ENCODE assay signal across 8 cellular contexts in the genomic region with DNA sequence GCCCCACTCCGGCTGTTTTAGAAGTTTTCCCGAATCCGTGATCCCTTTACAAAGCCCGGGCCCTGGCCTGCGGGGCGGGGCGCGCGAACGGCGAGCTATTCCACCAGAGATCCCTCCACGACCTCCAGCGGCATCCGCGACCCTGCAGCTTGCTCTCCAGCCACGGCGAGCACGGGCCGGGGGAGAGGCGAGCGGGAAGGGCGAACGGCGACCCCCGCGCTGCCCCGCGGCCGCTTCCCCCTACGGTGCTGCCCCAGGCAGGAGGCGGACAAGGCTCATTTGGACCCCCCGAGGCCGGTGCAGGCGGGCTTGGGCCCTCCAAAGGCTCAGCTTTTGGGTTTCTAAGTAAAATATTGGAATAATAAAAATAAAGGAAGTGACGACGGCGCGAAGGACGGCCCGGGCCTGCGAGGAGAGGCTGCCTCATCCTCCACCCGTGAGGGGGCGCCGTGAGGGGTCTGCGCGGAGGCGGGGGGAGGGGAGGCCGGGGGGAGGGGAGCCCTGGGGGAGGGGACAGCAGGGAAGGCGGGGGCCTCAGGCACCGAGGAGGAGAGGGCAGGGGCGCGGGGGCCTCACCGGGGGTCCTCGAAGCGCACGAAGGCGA. TPM values are rescaled to one million over a fixed set of nuclear protein-coding genes. Genes with fewer than 3 reads are reported as not detected.
DNase-seq lines count a peak whose midpoint lies in the region; ATAC-seq and TF ChIP-seq lines count a peak whose summit lies in the region.

No MANE protein-coding gene starts in this region.

- H3K4me1 ChIP-seq in HAP-1 (peaks cover 22% of the 10 kb centered on the region), rectal smooth muscle tissue (ENCODE audit: control insufficient read depth, insufficient read depth, low read length) (peaks cover 5% of the 10 kb centered on the region)

- H3K27ac ChIP-seq in rectal smooth muscle tissue (ENCODE audit: low read depth, low read length) = peak overlapping the region; percentile 92

- POLR2A ChIA-PET in activated naive CD8-positive, alpha-beta T cell treated with anti-CD3 and anti-CD28 coated beads, Interleukin-2, amount 10 ng/mL, durations not matched to agents 7 days and 5 days (lab: Charles Lee) = interaction anchor here (0.6 to 2.2 kb wide), 15 partner anchors 10 to 769 kb away, joined by 3 to 21 read pairs (median 4); a partner anchor contains a TSS

- DNase-seq in HAP-1 (ENCODE audit: low spot score in 2 of 2) (peak in 1 of 2 experiments; percentile 47), NCI-H2171 (lab: John Stamatoyannopoulos, UW) (peak; percentile 55), left ventricle myocardium superior (peak; percentile 63), NCI-H1694 (lab: John Stamatoyannopoulos, UW) (no peak), NCI-H2196 treated with DMSO at 0.1 percent for 48 hours (lab: John Stamatoyannopoulos, UW; ENCODE audit: unreplicated experiment) (no peak)
- DNase-seq in activated naive CD8-positive, alpha-beta T cell treated with anti-CD3 and anti-CD28 coated beads, Interleukin-2, amount 10 ng/mL, durations not matched to agents 7 days and 5 days = peak; percentile 61

- in situ Hi-C loops in HAP-1 (cut with MboI; ENCODE audit: low sequenced_read_pairs) = no loop called here

- H3K4me1 Mint-ChIP-seq in activated naive CD8-positive, alpha-beta T cell treated with anti-CD3 and anti-CD28 coated beads, Interleukin-2, amount 10 ng/mL, durations not matched to agents 7 days and 5 days = peaks cover 28% of the 10 kb centered on the region

- peak overlapping the region; percentile 86 for H3K27ac Mint-ChIP-seq in activated naive CD8-positive, alpha-beta T cell treated with anti-CD3 and anti-CD28 coated beads, Interleukin-2, amount 10 ng/mL, durations not matched to agents 7 days and 5 days

- H3K4me3 ChIP-seq in HAP-1 (peak overlapping the region; percentile 79), rectal smooth muscle tissue (ENCODE audit: low read length) (peak overlapping the region; percentile 81)

- intact Hi-C loops in left ventricle myocardium superior (cut with micrococcal nuclease) = no loop called here

- H3K9me3 Mint-ChIP-seq in activated naive CD8-positive, alpha-beta T cell treated with anti-CD3 and anti-CD28 coated beads, Interleukin-2, amount 10 ng/mL, durations not matched to agents 7 days and 5 days = no peaks in the 10 kb centered on the region

- H3K4me3 Mint-ChIP-seq in activated naive CD8-positive, alpha-beta T cell treated with anti-CD3 and anti-CD28 coated beads, Interleukin-2, amount 10 ng/mL, durations not matched to agents 7 days and 5 days = peak overlapping the region; percentile 97

- TF ChIP-seq CTCF in GM12872 (IDR thresholded peaks at IDR 0.05; ENCODE audit: insufficient read depth, low read depth, low read length) = 0 out of 3 replicates have a peak, but pooled peaks have one; percentile 29

- H3K9me3 ChIP-seq in HAP-1 = no peaks in the 10 kb centered on the region

- peak; percentile 24 for ATAC-seq in activated naive CD8-positive, alpha-beta T cell treated with anti-CD3 and anti-CD28 coated beads, Interleukin-2, amount 10 ng/mL, durations not matched to agents 7 days and 5 days (ENCODE audit: low read depth)
- ATAC-seq in left ventricle myocardium superior = peak; percentile 47

- peaks cover 15% of the 10 kb centered on the region for H3K36me3 Mint-ChIP-seq in activated naive CD8-positive, alpha-beta T cell treated with anti-CD3 and anti-CD28 coated beads, Interleukin-2, amount 10 ng/mL, durations not matched to agents 7 days and 5 days

- no peaks in the 10 kb centered on the region for H3K27me3 Mint-ChIP-seq in activated naive CD8-positive, alpha-beta T cell treated with anti-CD3 and anti-CD28 coated beads, Interleukin-2, amount 10 ng/mL, durations not matched to agents 7 days and 5 days

- H3K36me3 ChIP-seq in HAP-1 (replicated peaks) (peaks cover 29% of the 10 kb centered on the region), rectal smooth muscle tissue (ENCODE audit: control insufficient read depth, insufficient read depth, low read length) (peaks cover 11% of the 10 kb centered on the region)

- peak overlapping the region; percentile 75 for H3K9ac ChIP-seq in rectal smooth muscle tissue (ENCODE audit: low read length)

- H3K27me3 ChIP-seq in HAP-1 (ENCODE audit: low read depth) = no peaks in the 10 kb centered on the region
- no peaks in the 10 kb centered on the region for H3K27me3 ChIP-seq in rectal smooth muscle tissue (ENCODE audit: control insufficient read depth, insufficient read depth, low read length)

RNA-seq across cellular contexts. Expression of a gene that starts 0.6 kb away (rescaled TPM):
- total RNA-seq in activated naive CD8-positive, alpha-beta T cell treated with anti-CD3 and anti-CD28 coated beads, Interleukin-2, amount 10 ng/mL, durations not matched to agents 7 days and 5 days = 100 to 1,000 TPM; 164 to 166 TPM
- 38.9 TPM for total RNA-seq in left ventricle myocardium superior

RNA-seq across cellular contexts. Expression of a gene that starts 22.7 kb away (rescaled TPM):
- total RNA-seq in activated naive CD8-positive, alpha-beta T cell treated with anti-CD3 and anti-CD28 coated beads, Interleukin-2, amount 10 ng/mL, durations not matched to agents 7 days and 5 days = 10 to 100 TPM; 26.4 to 31.3 TPM
- 13.1 TPM for total RNA-seq in left ventricle myocardium superior

RNA-seq across cellular contexts. Expression of a gene that starts 22.8 kb away (rescaled TPM):
- total RNA-seq in activated naive CD8-positive, alpha-beta T cell treated with anti-CD3 and anti-CD28 coated beads, Interleukin-2, amount 10 ng/mL, durations not matched to agents 7 days and 5 days = 10 to 100 TPM; 23.8 to 24.0 TPM
- 15.8 TPM for total RNA-seq in left ventricle myocardium superior

RNA-seq across cellular contexts. Expression of a gene that starts 27.0 kb away (rescaled TPM):
- 100 to 1,000 TPM; 146 to 153 TPM for total RNA-seq in activated naive CD8-positive, alpha-beta T cell treated with anti-CD3 and anti-CD28 coated beads, Interleukin-2, amount 10 ng/mL, durations not matched to agents 7 days and 5 days
- total RNA-seq in left ventricle myocardium superior = 144 TPM

RNA-seq across cellular contexts. Expression of a gene that starts 31.0 kb away (rescaled TPM):
- 100 to 1,000 TPM; 248 to 276 TPM for total RNA-seq in activated naive CD8-positive, alpha-beta T cell treated with anti-CD3 and anti-CD28 coated beads, Interleukin-2, amount 10 ng/mL, durations not matched to agents 7 days and 5 days
- total RNA-seq in left ventricle myocardium superior = 116 TPM

Comparison
In these comparisons a context has a peak if more than half of its experiments do, and no peak if none do; other contexts are left out.
1. DNase-seq: peak in NCI-H2171 (single experiment), activated naive CD8-positive, alpha-beta T cell treated with anti-CD3 and anti-CD28 coated beads, Interleukin-2, amount 10 ng/mL, durations not matched to agents 7 days and 5 days (single experiment) and left ventricle myocardium superior (single experiment); none in NCI-H1694 (single experiment) and NCI-H2196 treated with DMSO at 0.1 percent for 48 hours (single experiment).